ENCODE assay signal across 13 cellular contexts in the genomic region with DNA sequence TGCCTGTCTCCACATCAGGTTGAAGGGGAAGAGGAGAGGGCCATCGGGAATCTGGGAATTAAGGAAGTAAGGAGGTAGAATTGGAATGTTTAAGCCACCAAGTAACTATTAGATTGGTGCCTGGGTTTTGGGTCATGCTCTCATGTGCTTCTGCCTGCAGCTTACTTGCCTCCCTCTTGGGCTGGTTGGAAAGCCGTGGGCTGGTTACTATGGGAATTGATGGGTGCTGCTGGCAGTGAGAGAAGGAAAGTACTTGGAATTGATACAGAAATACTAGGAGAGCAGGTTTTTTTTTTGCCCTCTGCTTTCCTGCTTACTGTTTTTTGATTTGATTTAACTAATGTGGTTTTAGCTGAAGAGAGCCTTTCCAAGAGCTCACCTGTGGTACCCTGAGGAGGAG.
A peak's percentile ranks its signal among the peaks of the same experiment; 100 is the strongest.
DNase-seq lines count a peak whose midpoint lies in the region; ATAC-seq and TF ChIP-seq lines count a peak whose summit lies in the region.
"Had no signal": no experiment of that assay in that cellular context is flagged by ENCODE, and none has a peak within 500 bp of the region (broad histone marks: within the 10 kb centered on the region; RNA-seq: fewer than 3 reads in every experiment).

No MANE protein-coding gene starts in this region.

- H3K27me3 ChIP-seq in aorta (ENCODE audit: control insufficient read depth in 1 of 2, insufficient read depth in 2 of 2, low read length in 1 of 2) = no peaks in the 10 kb centered on the region

- H3K27me3 Mint-ChIP-seq in MCF 10A (ENCODE audit: insufficient read depth, unreplicated experiment) (no peaks in the 10 kb centered on the region), memory B cell (no peaks in the 10 kb centered on the region)

- CTCF ChIA-PET in MCF 10A (lab: Yijun Ruan, JAX) = no interaction called here

- peak overlapping the region; percentile 47 to 84 for H3K27ac ChIP-seq in aorta (ENCODE audit: low read depth in 1 of 2, low read length in 2 of 2)

- H3K9me3 ChIP-seq in aorta (ENCODE audit: control insufficient read depth, low read length) = no peaks in the 10 kb centered on the region

- DNase-seq in NCI-H345 (lab: John Stamatoyannopoulos, UW) (peak; percentile 11), NCI-H345 treated with DMSO at 0.1 percent for 48 hours (lab: John Stamatoyannopoulos, UW; ENCODE audit: unreplicated experiment) (no peak), MCF 10A (ENCODE audit: unreplicated experiment) (no peak), memory B cell (ENCODE audit: low spot score in 2 of 2) (no peak), aorta (peak in 1 of 2 donors; percentile 58), CD1c-positive myeloid dendritic cell (ENCODE audit: extremely low spot score) (no peak)
- DNase-seq: effector memory CD4-positive, alpha-beta T cell; kidney glomerular epithelial cell; NCI-H748 treated with DMSO at 0.1 percent for 48 hours; stimulated activated CD8-positive, alpha-beta memory T cell treated with anti-CD3 and anti-CD28 coated beads, Interleukin-4, amount 100 ng/mL, for 48 hours had no signal

- H3K9me3 Mint-ChIP-seq in MCF 10A (ENCODE audit: unreplicated experiment) (no peaks in the 10 kb centered on the region), memory B cell (no peaks in the 10 kb centered on the region)
- H3K9me3 Mint-ChIP-seq: activated T-helper 2 cell treated with anti-CD3 and anti-CD28 coated beads, Interferon-gamma antibody, Interleukin-2, Interleukin-4, amounts not matched to agents 10 μg/mL and 5 μg/mL and 100 μg/mL, durations not matched to agents 14 hours and 24 hours and 36 hours had no signal

- no TSS peak for BruUV-seq in MCF 10A (replicated peaks; lab: Mats Ljungman, UMichigan)

- no peaks in the 10 kb centered on the region for H3K36me3 ChIP-seq in aorta (ENCODE audit: control insufficient read depth in 1 of 2, insufficient read depth in 2 of 2, low read length in 1 of 2)

- peaks cover 0 to 2% of the 10 kb centered on the region in 2 donors for H3K4me1 ChIP-seq in aorta (ENCODE audit: control insufficient read depth in 1 of 2, insufficient read depth in 2 of 2, low read length in 2 of 2)

- POLR2A ChIA-PET in MCF 10A (lab: Yijun Ruan, JAX) = interaction anchor here (0.7 kb wide), 2 partner anchors 54 to 734 kb away, joined by 3 read pairs; no protein-coding TSS in a partner anchor

- ATAC-seq in memory B cell (ENCODE audit: low read depth) (no peak), aorta (ENCODE audit: low FRiP score) (peak; percentile 55), GM18511 (IDR thresholded peaks at IDR 0.05; ENCODE audit: unreplicated experiment) (no peak), GM21423 (IDR thresholded peaks at IDR 0.05; ENCODE audit: unreplicated experiment) (no peak)

- H3K4me3 Mint-ChIP-seq in MCF 10A (ENCODE audit: unreplicated experiment) = no peak overlapping the region
- H3K4me3 Mint-ChIP-seq in memory B cell = no peak overlapping the region

- H3K4me1 Mint-ChIP-seq in MCF 10A (ENCODE audit: insufficient read depth, unreplicated experiment) (peaks cover 20% of the 10 kb centered on the region), memory B cell (peaks cover 12% of the 10 kb centered on the region)

- WGBS in aorta, 2 donors = 0 to 1% methylated on average over 2 of the region's 2 CpGs

- TF ChIP-seq CTCF in MCF 10A (IDR thresholded peaks at IDR 0.05; ENCODE audit: unreplicated experiment) = no peak

- H3K36me3 Mint-ChIP-seq in MCF 10A (ENCODE audit: insufficient read depth, unreplicated experiment) (no peaks in the 10 kb centered on the region), memory B cell (peaks cover 18% of the 10 kb centered on the region)

- H3K27ac Mint-ChIP-seq in MCF 10A (ENCODE audit: low read depth, unreplicated experiment) = peak overlapping the region; percentile 63
- peak overlapping the region; percentile 2 for H3K27ac Mint-ChIP-seq in memory B cell
- H3K27ac Mint-ChIP-seq: activated T-helper 2 cell treated with anti-CD3 and anti-CD28 coated beads, Interferon-gamma antibody, Interleukin-2, Interleukin-4, amounts not matched to agents 10 μg/mL and 5 μg/mL and 100 μg/mL, durations not matched to agents 14 hours and 24 hours and 36 hours had no signal

- intact Hi-C loops in MCF 10A (cut with micrococcal nuclease) = no loop called here
- intact Hi-C loops in aorta (cut with DNase I) = no loop called here

- H3K4me3 ChIP-seq in aorta (ENCODE audit: low read length in 2 of 2) = no peak overlapping the region
